Comparison of ENCODE assay signal across 9 cellular contexts in the genomic region with DNA sequence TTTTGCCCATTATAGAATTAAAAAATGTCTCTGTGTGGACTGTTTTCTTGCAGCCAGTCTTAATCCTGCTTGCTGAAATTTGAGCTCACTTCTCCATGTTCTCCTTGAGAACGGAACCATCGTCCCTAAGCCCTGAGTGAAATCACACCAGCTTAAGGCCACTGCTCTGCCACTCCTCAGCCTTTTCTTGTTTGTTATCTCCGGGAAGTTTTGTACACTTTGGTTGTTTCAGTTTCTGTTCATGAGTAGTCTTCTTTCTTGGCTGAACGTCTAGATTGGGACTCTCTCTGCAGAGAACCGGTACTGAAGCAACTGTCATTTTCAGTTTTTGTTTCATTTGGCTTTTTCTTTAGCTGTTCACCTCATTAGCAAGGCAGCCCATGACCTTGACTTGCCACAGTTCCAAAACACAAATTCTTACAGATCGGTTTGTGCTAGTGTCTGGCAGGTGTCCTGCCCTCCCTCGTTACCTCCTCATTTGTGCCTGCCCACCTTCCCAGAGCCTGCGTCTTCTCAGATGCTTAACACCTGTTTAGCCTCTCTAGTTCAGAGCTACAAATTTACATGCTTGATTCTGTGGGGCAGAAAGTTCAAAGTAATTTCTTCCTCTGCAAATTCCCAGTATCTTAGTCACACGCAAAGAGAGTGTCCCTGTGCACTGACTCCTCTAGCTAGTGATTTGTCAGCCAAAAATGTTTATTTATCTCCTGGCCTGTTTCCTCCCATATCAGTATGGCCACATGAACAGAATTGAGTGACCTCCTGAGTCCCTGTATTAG. TPM values are rescaled to one million over a fixed set of nuclear protein-coding genes. Genes with fewer than 3 reads are reported as not detected.
DNase-seq lines count a peak whose midpoint lies in the region; ATAC-seq, FAIRE-seq and TF ChIP-seq lines count a peak whose summit lies in the region.
"Had no signal": no experiment of that assay in that cellular context is flagged by ENCODE, and none has a peak within 500 bp of the region (broad histone marks: within the 10 kb centered on the region; RNA-seq: fewer than 3 reads in every experiment).

No MANE protein-coding gene starts in this region.

- H3K36me3 Mint-ChIP-seq in CD14-positive monocyte (peaks cover 22 to 39% of the 10 kb centered on the region in 2 donors), Calu3 (ENCODE audit: insufficient read depth, unreplicated experiment) (peaks cover 19% of the 10 kb centered on the region)

- peak overlapping the region; percentile 58 to 81 for H3K4me3 Mint-ChIP-seq in CD14-positive monocyte
- H3K4me3 Mint-ChIP-seq in Calu3 (ENCODE audit: low read depth, unreplicated experiment) = no peak overlapping the region

- H4K20me1 ChIP-seq in keratinocyte (ENCODE audit: control insufficient read depth, extremely low read depth, insufficient read depth, low read length) = no peaks in the 10 kb centered on the region

- H3K4me3 ChIP-seq in keratinocyte (ENCODE audit: control insufficient read depth in 2 of 3, extremely low read depth in 1 of 3, insufficient read depth in 2 of 3, low read depth in 1 of 3, low read length in 3 of 3) (no peak overlapping the region), thoracic aorta (peak overlapping the region; percentile 30)

- H3K27me3 Mint-ChIP-seq in CD14-positive monocyte (ENCODE audit: low read depth in 3 of 3) (peaks cover 0 to 4% (median 2%) of the 10 kb centered on the region in 3 donors), Calu3 (ENCODE audit: unreplicated experiment) (no peaks in the 10 kb centered on the region)

- FAIRE-seq in keratinocyte (lab: Jason Lieb, UNC) = no peak

- dilution Hi-C loops in keratinocyte (cut with MboI; ENCODE audit: extremely low pct_ligation_motif_present, low sequenced_read_pairs) = loop anchor here (10.0 kb wide), 1 partner anchor 248 kb away; no protein-coding TSS in a partner anchor

- H2AFZ ChIP-seq in keratinocyte (ENCODE audit: control insufficient read depth, low read length) = no peak overlapping the region

- no peak for TF ChIP-seq CTCF in CD14-positive monocyte (IDR thresholded peaks at IDR 0.05)
- no peak for TF ChIP-seq CTCF in keratinocyte (optimal IDR thresholded peaks at IDR 0.05 in 1 of 3, IDR thresholded peaks at IDR 0.05 in 1 of 3, conservative IDR thresholded peaks at IDR 0.05 in 1 of 3; ENCODE audit: extremely low read depth in 1 of 3, insufficient read depth in 2 of 3, low read length in 3 of 3)
- no peak for TF ChIP-seq CTCF in thoracic aorta (IDR thresholded peaks at IDR 0.05)
- no peak for TF ChIP-seq CTCF in Calu3 (IDR thresholded peaks at IDR 0.05; ENCODE audit: unreplicated experiment)

- H3K79me2 ChIP-seq in keratinocyte (ENCODE audit: control insufficient read depth, insufficient read depth, low read length) = no peaks in the 10 kb centered on the region

- H3K9me3 Mint-ChIP-seq in CD14-positive monocyte = no peaks in the 10 kb centered on the region
- no peaks in the 10 kb centered on the region for H3K9me3 Mint-ChIP-seq in Calu3 (ENCODE audit: low read depth, unreplicated experiment)

- H3K4me2 ChIP-seq in keratinocyte (ENCODE audit: control insufficient read depth, extremely low read depth, insufficient read depth, low read depth, low read length) = peak overlapping the region; percentile 25

- H3K9me1 ChIP-seq in keratinocyte (ENCODE audit: control insufficient read depth, extremely low read depth, insufficient read depth, low read length) = no peaks in the 10 kb centered on the region

- H3K36me3 ChIP-seq in keratinocyte (ENCODE audit: control insufficient read depth in 2 of 2, extremely low read depth in 1 of 2, insufficient read depth in 2 of 2, low read length in 2 of 2) = peaks cover 0 to 10% of the 10 kb centered on the region in 2 experiments
- H3K36me3 ChIP-seq in thoracic aorta = peaks cover 22% of the 10 kb centered on the region

- no peak overlapping the region for H3K9ac ChIP-seq in keratinocyte (ENCODE audit: control insufficient read depth, extremely low read depth, insufficient read depth, low read length)

- H3K27ac ChIP-seq in keratinocyte (ENCODE audit: control insufficient read depth, insufficient read depth, low read length) (no peak overlapping the region), thoracic aorta (no peak overlapping the region)

- intact Hi-C loops in CD14-positive monocyte (cut with micrococcal nuclease) (no loop called here), Calu3 (cut with micrococcal nuclease; ENCODE audit: unreplicated experiment) (no loop called here)

- H3K9me3 ChIP-seq in keratinocyte (ENCODE audit: control insufficient read depth, low read depth, low read length) = no peaks in the 10 kb centered on the region
- H3K9me3 ChIP-seq in thoracic aorta = no peaks in the 10 kb centered on the region

- H3K27ac Mint-ChIP-seq in CD14-positive monocyte = peak overlapping the region in 6 of 7 donors; percentile 1 to 83 (median 46)
- H3K27ac Mint-ChIP-seq in Calu3 (ENCODE audit: unreplicated experiment) = no peak overlapping the region

- H3K4me1 ChIP-seq in keratinocyte (ENCODE audit: control insufficient read depth, extremely low read depth, insufficient read depth, low read length) (no peaks in the 10 kb centered on the region), thoracic aorta (ENCODE audit: control insufficient read depth in 1 of 2, low read depth in 2 of 2) (peaks cover 0 to 3% of the 10 kb centered on the region in 2 donors)

- H3K27me3 ChIP-seq in keratinocyte (ENCODE audit: control insufficient read depth, extremely low read depth, insufficient read depth, low read length) = no peaks in the 10 kb centered on the region
- H3K27me3 ChIP-seq in thoracic aorta (replicated peaks; ENCODE audit: insufficient read depth) = no peaks in the 10 kb centered on the region

- DNase-seq in CD14-positive monocyte (ENCODE audit: low spot score) (peak; percentile 7), keratinocyte (ENCODE audit: low read depth, low spot score) (no peak), thoracic aorta (ENCODE audit: low spot score) (no peak), SIG-M5 treated with dmso at 0.1 percent for 504 hours (lab: John Stamatoyannopoulos, UW; ENCODE audit: unreplicated experiment) (no peak), Calu3 (no peak)
- peak; percentile 61 to 62 for DNase-seq in activated T-cell treated with anti-CD3 and anti-CD28 coated beads, Interleukin-2, amount 50 U/mL, for 48 hours

- ATAC-seq in GM19351 (IDR thresholded peaks at IDR 0.05; ENCODE audit: unreplicated experiment) = peak; percentile 93
- peak; percentile 93 for ATAC-seq in HG03378 (IDR thresholded peaks at IDR 0.05; ENCODE audit: unreplicated experiment)
- no peak for ATAC-seq in thoracic aorta (ENCODE audit: insufficient number of reproducible peaks, low FRiP score, low read depth)
- ATAC-seq: HCT116 had no signal

- CTCF ChIA-PET in Calu3 (lab: Charles Lee) = interaction anchor here (0.6 to 1.2 kb wide), 2 partner anchors 35 to 55 kb away, joined by 3 to 5 read pairs; no protein-coding TSS in a partner anchor

- BruUV-seq in Calu3 (replicated peaks; lab: Mats Ljungman, UMichigan) = no TSS peak

- peaks cover 47% of the 10 kb centered on the region for H3K4me1 Mint-ChIP-seq in CD14-positive monocyte
- H3K4me1 Mint-ChIP-seq in Calu3 (ENCODE audit: low read depth, unreplicated experiment) = peaks cover 19% of the 10 kb centered on the region

RNA-seq across cellular contexts. Expression of gene PSEN2, which starts 12.4 kb away (rescaled TPM):
- polyA plus RNA-seq in CD14-positive monocyte (10 to 100 TPM; 11.4 to 11.8 TPM), keratinocyte (9.5 to 13.9 TPM (median 11.5 TPM) in 3 replicates)
- 6.6 TPM for polyA plus RNA-seq in keratinocyte (2011; ENCODE audit: low read depth)
- polyA plus RNA-seq in keratinocyte (2011; cell fraction: cytosol; rRNA removed) = 6.0 and 7.3 TPM in 2 replicates
- 29.3 and 31.0 TPM in 2 replicates for polyA plus RNA-seq in keratinocyte (2011; cell fraction: nucleus; rRNA removed)
- 9.2 and 10.3 TPM in 2 replicates for polyA plus RNA-seq in keratinocyte (2012; ENCODE audit: low replicate concordance)
- polyA minus RNA-seq in keratinocyte = 15.0 to 20.8 TPM (median 20.0 TPM) in 3 replicates
- polyA minus RNA-seq in keratinocyte (2011; cell fraction: cytosol; rRNA and poly(A)+ RNA removed) = 11.1 TPM
- polyA minus RNA-seq in keratinocyte (2011; cell fraction: nucleus; rRNA and poly(A)+ RNA removed) = 19.0 and 25.9 TPM in 2 replicates
- total RNA-seq in thoracic aorta (10 to 100 TPM; 22.2 to 52.1 TPM), Calu3 (2022) (24.2 and 26.8 TPM in 2 replicates)

RNA-seq across cellular contexts. Expression of gene COQ8A, which starts 57.3 kb away (rescaled TPM):
- polyA plus RNA-seq in CD14-positive monocyte (10 to 100 TPM; 33.1 to 38.2 TPM), keratinocyte (2.6 to 3.8 TPM (median 2.9 TPM) in 3 replicates)
- 4.6 TPM for polyA plus RNA-seq in keratinocyte (2011; ENCODE audit: low read depth)
- 2.0 and 2.2 TPM in 2 replicates for polyA plus RNA-seq in keratinocyte (2011; cell fraction: cytosol; rRNA removed)
- 8.8 and 9.3 TPM in 2 replicates for polyA plus RNA-seq in keratinocyte (2011; cell fraction: nucleus; rRNA removed)
- 2.8 and 7.3 TPM in 2 replicates for polyA plus RNA-seq in keratinocyte (2012; ENCODE audit: low replicate concordance)
- polyA minus RNA-seq in keratinocyte = 2.3 to 4.5 TPM (median 2.9 TPM) in 3 replicates
- 2.3 TPM for polyA minus RNA-seq in keratinocyte (2011; cell fraction: cytosol; rRNA and poly(A)+ RNA removed)
- polyA minus RNA-seq in keratinocyte (2011; cell fraction: nucleus; rRNA and poly(A)+ RNA removed) = 2.6 and 3.8 TPM in 2 replicates
- total RNA-seq in thoracic aorta (10 to 100 TPM; 15.2 to 25.6 TPM), Calu3 (2022) (21.9 and 24.6 TPM in 2 replicates)

Comparison
In these comparisons a context has a peak if more than half of its experiments do, and no peak if none do; other contexts are left out.
1. DNase-seq: peak in CD14-positive monocyte (single experiment) and activated T-cell treated with anti-CD3 and anti-CD28 coated beads, Interleukin-2, amount 50 U/mL, for 48 hours (2 of 2); none in keratinocyte (single experiment), thoracic aorta (single experiment), SIG-M5 treated with dmso at 0.1 percent for 504 hours (single experiment) and Calu3 (single experiment).